25 cellular contexts compared by ENCODE assay signal in the genomic region with DNA sequence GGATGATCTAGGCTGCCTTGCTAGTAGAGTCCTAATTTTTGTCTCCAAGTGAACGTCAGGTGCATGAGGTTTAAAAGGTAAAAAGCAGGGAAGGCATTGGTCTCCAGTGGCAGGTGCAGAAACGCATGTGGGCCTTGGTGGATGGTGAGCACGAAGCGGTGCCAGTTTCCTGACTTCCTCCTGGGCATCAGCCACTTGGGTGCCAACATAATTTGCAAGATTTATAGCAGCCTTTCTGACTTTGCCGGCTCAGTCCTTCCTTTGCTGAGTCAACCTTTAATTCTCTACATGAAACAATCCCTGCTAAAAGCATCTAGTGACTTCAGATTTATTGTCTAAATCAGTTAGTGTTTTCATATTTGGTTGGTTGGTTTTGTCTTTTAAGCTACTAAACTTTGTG.
"Had no signal": no experiment of that assay in that cellular context is flagged by ENCODE, and none has a peak within 500 bp of the region (broad histone marks: within the 10 kb centered on the region; RNA-seq: fewer than 3 reads in every experiment).

No MANE protein-coding gene starts in this region.

- DNase-seq: activated B cell treated with CpG ODN at 0.5 μM for 24 hours; activated CD4-positive, alpha-beta T cell treated with anti-CD3 and anti-CD28 coated beads for 48 hours; activated CD4-positive, alpha-beta T cell treated with anti-CD3 and anti-CD28 coated beads, Interleukin-2, amount 50 U/mL, for 1 hour; activated CD4-positive, alpha-beta T cell treated with anti-CD3 and anti-CD28 coated beads, Interleukin-2, amount 50 U/mL, for 48 hours; activated CD8-positive, alpha-beta memory T cell treated with anti-CD3 and anti-CD28 coated beads for 24 hours; activated CD8-positive, alpha-beta T cell treated with anti-CD3 and anti-CD28 coated beads for 36 hours; activated effector memory CD4-positive, alpha-beta T cell treated with anti-CD3 and anti-CD28 coated beads, Interleukin-2, amount 50 U/mL, for 16 hours; activated naive CD4-positive, alpha-beta T cell treated with anti-CD3 and anti-CD28 coated beads for 36 hours; activated naive CD8-positive, alpha-beta T cell treated with anti-CD3 and anti-CD28 coated beads for 36 hours; activated T-cell treated with anti-CD3 and anti-CD28 coated beads, Interleukin-2, amount 50 U/mL, for 1 hour; activated T-cell treated with anti-CD3 and anti-CD28 coated beads, Interleukin-2, amount 50 U/mL, for 48 hours; amniotic stem cell; anterior cingulate cortex; brain microvascular endothelial cell; colonic mucosa; effector CD8-positive, alpha-beta T cell; esophagus squamous epithelium; foreskin melanocyte; heart right ventricle; T-helper 1 cell; T-helper 17 cell; T1000; WERI-Rb-1 had no signal

- ATAC-seq: activated CD4-positive, CD25-positive, alpha-beta regulatory T cell treated with anti-CD3 and anti-CD28 coated beads, Interleukin-2, amount 50 U/mL, for 24 hours; activated CD8-positive, alpha-beta T cell treated with anti-CD3 and anti-CD28 coated beads for 36 hours; gastroesophageal sphincter; heart right ventricle; T-helper 17 cell had no signal
